ENCODE assay signal across 11 cellular contexts in genomic region chr6:2810092-2810671, GRCh38. TPM values are rescaled to one million over a fixed set of nuclear protein-coding genes. Genes with fewer than 3 reads are reported as not detected.
DNase-seq lines count a peak whose midpoint lies in the region; ATAC-seq and TF ChIP-seq lines count a peak whose summit lies in the region.
"Had no signal": no experiment of that assay in that cellular context is flagged by ENCODE, and none has a peak within 500 bp of the region (broad histone marks: within the 10 kb centered on the region; RNA-seq: fewer than 3 reads in every experiment).

No MANE protein-coding gene starts in this region.

- ATAC-seq in body of pancreas (peak; percentile 77), GM18520 (IDR thresholded peaks at IDR 0.05; ENCODE audit: unreplicated experiment) (no peak)
- peak; percentile 42 for ATAC-seq in naive thymus-derived CD4-positive, alpha-beta T cell

- POLR2A ChIA-PET in naive thymus-derived CD4-positive, alpha-beta T cell (lab: Charles Lee): no interaction called here

- H3K27me3 ChIP-seq in body of pancreas: no peaks in the 10 kb centered on the region
- H3K27me3 ChIP-seq in naive thymus-derived CD4-positive, alpha-beta T cell (ENCODE audit: control insufficient read depth in 2 of 2, insufficient read depth in 2 of 2, low read length in 2 of 2): no peaks in the 10 kb centered on the region
- H3K27me3 ChIP-seq in WERI-Rb-1 (ENCODE audit: insufficient read depth, low read depth, severe bottlenecking): no peaks in the 10 kb centered on the region
- H3K27me3 ChIP-seq: adrenal gland had no signal

- CTCF ChIA-PET in naive thymus-derived CD4-positive, alpha-beta T cell (lab: Charles Lee): no interaction called here

- DNase-seq in CD14-positive monocyte (ENCODE audit: low spot score) (no peak), LHCN-M2 (ENCODE audit: low read depth) (peak; percentile 44), body of pancreas (peak; percentile 59 to 79 (median 70)), WERI-Rb-1 (no peak), COLO829 (ENCODE audit: low spot score) (no peak)
- DNase-seq in naive thymus-derived CD4-positive, alpha-beta T cell: no peak
- no peak for DNase-seq in stimulated activated CD4-positive, alpha-beta T cell treated with anti-CD3 and anti-CD28 coated beads, Interleukin-12 subunit alpha, Interleukin-12 subunit beta, amount 100 ng/mL, for 4 hours
- DNase-seq: activated CD4-positive, alpha-beta T cell treated with anti-CD3 and anti-CD28 coated beads, Interleukin-2, amount 50 U/mL, for 4 hours; NCI-H748 treated with DMSO at 0.1 percent for 48 hours had no signal

- H3K36me3 ChIP-seq in body of pancreas (replicated peaks in 1 of 2; ENCODE audit: insufficient read depth in 1 of 2, low read depth in 2 of 2) (no peaks in the 10 kb centered on the region), WERI-Rb-1 (no peaks in the 10 kb centered on the region)
- no peaks in the 10 kb centered on the region for H3K36me3 ChIP-seq in naive thymus-derived CD4-positive, alpha-beta T cell (ENCODE audit: control insufficient read depth in 2 of 3, insufficient read depth in 3 of 3, low read length in 3 of 3)
- H3K36me3 ChIP-seq: adrenal gland had no signal

- TF ChIP-seq CTCF in CD14-positive monocyte (IDR thresholded peaks at IDR 0.05) (no peak), body of pancreas (IDR thresholded peaks at IDR 0.05) (no peak), WERI-Rb-1 (IDR thresholded peaks at IDR 0.05; ENCODE audit: low read depth, low read length) (no peak)

- H3K27me3 Mint-ChIP-seq in CD14-positive monocyte (ENCODE audit: low read depth in 3 of 3): peaks cover 0 to 8% (median 2%) of the 10 kb centered on the region in 3 donors
- no peaks in the 10 kb centered on the region for H3K27me3 Mint-ChIP-seq in naive thymus-derived CD4-positive, alpha-beta T cell

- peaks cover 43% of the 10 kb centered on the region for H3K4me1 Mint-ChIP-seq in CD14-positive monocyte
- H3K4me1 Mint-ChIP-seq in naive thymus-derived CD4-positive, alpha-beta T cell: peaks cover 0 to 21% (median 5%) of the 10 kb centered on the region in 7 donors

- intact Hi-C loops in CD14-positive monocyte (cut with micrococcal nuclease) (no loop called here), body of pancreas (cut with DNase I) (no loop called here)
- intact Hi-C loops in naive thymus-derived CD4-positive, alpha-beta T cell (cut with micrococcal nuclease): no loop called here

- H3K27ac Mint-ChIP-seq in CD14-positive monocyte: peak overlapping the region in 5 of 7 donors; percentile 59 to 89 (median 64)
- H3K27ac Mint-ChIP-seq in naive thymus-derived CD4-positive, alpha-beta T cell: no peak overlapping the region

- peaks cover 3% of the 10 kb centered on the region in 2 donors for H3K36me3 Mint-ChIP-seq in CD14-positive monocyte
- peaks cover 0 to 9% (median 3%) of the 10 kb centered on the region in 5 donors for H3K36me3 Mint-ChIP-seq in naive thymus-derived CD4-positive, alpha-beta T cell

- H3K9me3 ChIP-seq in body of pancreas (no peaks in the 10 kb centered on the region), WERI-Rb-1 (ENCODE audit: severe bottlenecking) (no peaks in the 10 kb centered on the region)
- H3K9me3 ChIP-seq in naive thymus-derived CD4-positive, alpha-beta T cell (ENCODE audit: control insufficient read depth in 2 of 3, low read length in 3 of 3): no peaks in the 10 kb centered on the region
- H3K9me3 ChIP-seq: adrenal gland had no signal

- peak overlapping the region; percentile 60 to 79 (median 72) for H3K27ac ChIP-seq in body of pancreas
- H3K27ac ChIP-seq in naive thymus-derived CD4-positive, alpha-beta T cell (ENCODE audit: low read depth, low read length): no peak overlapping the region
- no peak overlapping the region for H3K27ac ChIP-seq in WERI-Rb-1
- H3K27ac ChIP-seq: adrenal gland had no signal

- no peak for TF ChIP-seq POLR2A in body of pancreas (IDR thresholded peaks at IDR 0.05)

- no peak overlapping the region for H3K4me3 Mint-ChIP-seq in CD14-positive monocyte
- H3K4me3 Mint-ChIP-seq in naive thymus-derived CD4-positive, alpha-beta T cell: peak overlapping the region in 1 of 10 donors; percentile 5

- no peak overlapping the region for H3K4me3 ChIP-seq in body of pancreas
- H3K4me3 ChIP-seq in naive thymus-derived CD4-positive, alpha-beta T cell (ENCODE audit: low read length): no peak overlapping the region
- H3K4me3 ChIP-seq in WERI-Rb-1 (ENCODE audit: low read depth, low read length): no peak overlapping the region
- H3K4me3 ChIP-seq: adrenal gland had no signal

- H3K4me1 ChIP-seq in body of pancreas: peaks cover 60% of the 10 kb centered on the region
- H3K4me1 ChIP-seq in naive thymus-derived CD4-positive, alpha-beta T cell (ENCODE audit: control insufficient read depth in 2 of 2, insufficient read depth in 2 of 2, low read length in 2 of 2): no peaks in the 10 kb centered on the region
- H3K4me1 ChIP-seq: adrenal gland had no signal

- H3K9me3 Mint-ChIP-seq in CD14-positive monocyte: peaks cover 0 to 3% (median 0%) of the 10 kb centered on the region in 7 donors
- H3K9me3 Mint-ChIP-seq in naive thymus-derived CD4-positive, alpha-beta T cell: peaks cover 0 to 6% (median 2%) of the 10 kb centered on the region in 11 donors

- 44% methylated on average over 9 of the region's 9 CpGs for WGBS in body of pancreas, 2 donors

RNA-seq across cellular contexts. Expression of gene SERPINB1, which starts 31.5 kb away (rescaled TPM):
- 100 to 1,000 TPM; 306 to 307 TPM for polyA plus RNA-seq in CD14-positive monocyte
- total RNA-seq in LHCN-M2 (2014; rRNA removed) (13.0 and 18.9 TPM in 2 replicates), body of pancreas (10 to 100 TPM; 19.1 to 80.4 TPM)
- polyA plus RNA-seq in LHCN-M2 (2012): 17.3 TPM
- 100 to 1,000 TPM in 1 of 5 experiments, 10 to 100 TPM in 4; 43.8 to 108 (median 62.5) TPM for total RNA-seq in naive thymus-derived CD4-positive, alpha-beta T cell
- 100 to 1,000 TPM; 129 to 135 TPM for polyA plus RNA-seq in naive thymus-derived CD4-positive, alpha-beta T cell

RNA-seq across cellular contexts. Expression of gene WRNIP1, which starts 45.0 kb away (rescaled TPM):
- 10 to 100 TPM; 17.5 to 17.8 TPM for polyA plus RNA-seq in CD14-positive monocyte
- 66.4 and 75.0 TPM in 2 replicates for total RNA-seq in LHCN-M2 (2014; rRNA removed)
- polyA plus RNA-seq in LHCN-M2 (2012): 26.8 TPM
- total RNA-seq in body of pancreas: 10 to 100 TPM; 61.0 to 62.0 TPM
- 10 to 100 TPM; 31.2 to 47.6 (median 37.8) TPM for total RNA-seq in naive thymus-derived CD4-positive, alpha-beta T cell
- polyA plus RNA-seq in naive thymus-derived CD4-positive, alpha-beta T cell: 10 to 100 TPM; 21.8 to 61.8 TPM

RNA-seq across cellular contexts. Expression of gene MYLK4, which starts 59.5 kb away (rescaled TPM):
- under 1 TPM; 0.04 to 0.08 TPM for polyA plus RNA-seq in CD14-positive monocyte
- total RNA-seq in LHCN-M2 (2014; rRNA removed) (0.26 and 0.40 TPM in 2 replicates), body of pancreas (under 1 TPM; 0.26 to 0.33 TPM)
- 0.10 TPM for polyA plus RNA-seq in LHCN-M2 (2012)
- total RNA-seq in naive thymus-derived CD4-positive, alpha-beta T cell: 1 to 10 TPM in 1 of 5 experiments, under 1 TPM in 4; 0.24 to 1.6 (median 0.44) TPM
- under 1 TPM in 1 of 2 donors, not detected in 1; 0.23 TPM for polyA plus RNA-seq in naive thymus-derived CD4-positive, alpha-beta T cell

Comparison
In these comparisons a context has a peak if more than half of its experiments do, and no peak if none do; other contexts are left out.
1. DNase-seq: peak in LHCN-M2 (single experiment) and body of pancreas (4 of 4); none in CD14-positive monocyte (single experiment), naive thymus-derived CD4-positive, alpha-beta T cell (0 of 9), WERI-Rb-1 (single experiment), stimulated activated CD4-positive, alpha-beta T cell treated with anti-CD3 and anti-CD28 coated beads, Interleukin-12 subunit alpha, Interleukin-12 subunit beta, amount 100 ng/mL, for 4 hours (single experiment) and COLO829 (single experiment).
2. H3K27ac Mint-ChIP-seq: peak in CD14-positive monocyte (5 of 7); none in naive thymus-derived CD4-positive, alpha-beta T cell (0 of 9).
3. H3K27ac ChIP-seq: peak in body of pancreas (4 of 4); none in naive thymus-derived CD4-positive, alpha-beta T cell (single experiment) and WERI-Rb-1 (single experiment).